In genomic region chr2:157260403-157261198, GRCh38 we compare ENCODE assay signal across 9 cellular contexts. TPM values are rescaled to one million over a fixed set of nuclear protein-coding genes. Genes with fewer than 3 reads are reported as not detected.
A peak's percentile ranks its signal among the peaks of the same experiment; 100 is the strongest.
DNase-seq lines count a peak whose midpoint lies in the region; ATAC-seq and TF ChIP-seq lines count a peak whose summit lies in the region.
"Had no signal": no experiment of that assay in that cellular context is flagged by ENCODE, and none has a peak within 500 bp of the region (broad histone marks: within the 10 kb centered on the region; RNA-seq: fewer than 3 reads in every experiment).

No MANE protein-coding gene starts in this region.

- H3K27ac Mint-ChIP-seq in Calu3 (ENCODE audit: unreplicated experiment), result peak overlapping the region; percentile 91
- H3K27ac Mint-ChIP-seq in activated T-helper 17 cell treated with anti-CD3 and anti-CD28 coated beads, Interleukin-2, amount 50 U/mL, for 72 hours, result peak overlapping the region; percentile 86

- peaks cover 37% of the 10 kb centered on the region for H3K36me3 Mint-ChIP-seq in Calu3 (ENCODE audit: insufficient read depth, unreplicated experiment)
- no peaks in the 10 kb centered on the region for H3K36me3 Mint-ChIP-seq in activated T-helper 17 cell treated with anti-CD3 and anti-CD28 coated beads, Interleukin-2, amount 50 U/mL, for 72 hours (ENCODE audit: low read depth)

- no peaks in the 10 kb centered on the region for H3K9me3 Mint-ChIP-seq in Calu3 (ENCODE audit: low read depth, unreplicated experiment)
- H3K9me3 Mint-ChIP-seq in activated T-helper 17 cell treated with anti-CD3 and anti-CD28 coated beads, Interleukin-2, amount 50 U/mL, for 72 hours, result no peaks in the 10 kb centered on the region

- H3K4me3 Mint-ChIP-seq in Calu3 (ENCODE audit: low read depth, unreplicated experiment), result peak overlapping the region; percentile 95
- peak overlapping the region; percentile 72 for H3K4me3 Mint-ChIP-seq in activated T-helper 17 cell treated with anti-CD3 and anti-CD28 coated beads, Interleukin-2, amount 50 U/mL, for 72 hours

- CTCF ChIA-PET in Calu3 (lab: Charles Lee), result interaction anchor here (0.6 to 1.5 kb wide), 4 partner anchors 14 to 86 kb away, joined by 3 to 6 read pairs (median 4); no protein-coding TSS in a partner anchor

- BruUV-seq in Calu3 (replicated peaks; lab: Mats Ljungman, UMichigan), result TSS peak; percentile 90

- H3K27ac ChIP-seq in 22Rv1, result peak overlapping the region; percentile 30; the same call in 1 of the 2 replicates

- TF ChIP-seq CTCF in 22Rv1 (IDR thresholded peaks at IDR 0.05) (no peak), Calu3 (IDR thresholded peaks at IDR 0.05; ENCODE audit: unreplicated experiment) (no peak)

- intact Hi-C loops in Calu3 (cut with micrococcal nuclease; ENCODE audit: unreplicated experiment) (no loop called here), left colon (cut with DNase I, micrococcal nuclease) (no loop called here)

- no peaks in the 10 kb centered on the region for H3K27me3 Mint-ChIP-seq in Calu3 (ENCODE audit: unreplicated experiment)
- H3K27me3 Mint-ChIP-seq in activated T-helper 17 cell treated with anti-CD3 and anti-CD28 coated beads, Interleukin-2, amount 50 U/mL, for 72 hours, result peaks cover 9% of the 10 kb centered on the region

- DNase-seq in Calu3 (no peak), left colon (no peak), HCEC 1CT (no peak), D341Med (ENCODE audit: low spot score) (no peak)
- DNase-seq in stimulated activated CD4-positive, alpha-beta T cell treated with anti-CD3 and anti-CD28 coated beads, Interleukin-15, amount 100 ng/mL, for 24 hours, result no peak
- DNase-seq: foreskin melanocyte had no signal

- peaks cover 75% of the 10 kb centered on the region for H3K4me1 Mint-ChIP-seq in Calu3 (ENCODE audit: low read depth, unreplicated experiment)
- peaks cover 14% of the 10 kb centered on the region for H3K4me1 Mint-ChIP-seq in activated T-helper 17 cell treated with anti-CD3 and anti-CD28 coated beads, Interleukin-2, amount 50 U/mL, for 72 hours

- ATAC-seq in activated T-helper 17 cell treated with anti-CD3 and anti-CD28 coated beads, Interleukin-2, amount 50 U/mL, for 72 hours (replicated peaks), result no peak
- peak; percentile 54 for ATAC-seq in left colon
- no peak for ATAC-seq in GM21526 (IDR thresholded peaks at IDR 0.05; ENCODE audit: low FRiP score, unreplicated experiment)

RNA-seq across cellular contexts. Expression of gene GALNT5, which starts 3.1 kb away (rescaled TPM):
- total RNA-seq in Calu3 (2022), result 51.7 and 95.4 TPM in 2 replicates
- total RNA-seq in activated T-helper 17 cell treated with anti-CD3 and anti-CD28 coated beads, Interleukin-2, amount 50 U/mL, for 72 hours, result under 1 TPM; 0.08 to 0.17 TPM
- total RNA-seq in left colon, result 10 to 100 TPM; 58.0 to 66.5 TPM

Comparison
In these comparisons a context has a peak if more than half of its experiments do, and no peak if none do; other contexts are left out.
1. RNA of gene GALNT5, which starts 3.1 kb away (total RNA-seq): 58.0 to 66.5 TPM in left colon and 51.7 to 95.4 TPM in Calu3; 0.08 to 0.17 TPM in activated T-helper 17 cell treated with anti-CD3 and anti-CD28 coated beads, Interleukin-2, amount 50 U/mL, for 72 hours; every median in the first group is over 10 times any median in the second.